ENCODE assay signal across 1 cellular context in the genomic region with DNA sequence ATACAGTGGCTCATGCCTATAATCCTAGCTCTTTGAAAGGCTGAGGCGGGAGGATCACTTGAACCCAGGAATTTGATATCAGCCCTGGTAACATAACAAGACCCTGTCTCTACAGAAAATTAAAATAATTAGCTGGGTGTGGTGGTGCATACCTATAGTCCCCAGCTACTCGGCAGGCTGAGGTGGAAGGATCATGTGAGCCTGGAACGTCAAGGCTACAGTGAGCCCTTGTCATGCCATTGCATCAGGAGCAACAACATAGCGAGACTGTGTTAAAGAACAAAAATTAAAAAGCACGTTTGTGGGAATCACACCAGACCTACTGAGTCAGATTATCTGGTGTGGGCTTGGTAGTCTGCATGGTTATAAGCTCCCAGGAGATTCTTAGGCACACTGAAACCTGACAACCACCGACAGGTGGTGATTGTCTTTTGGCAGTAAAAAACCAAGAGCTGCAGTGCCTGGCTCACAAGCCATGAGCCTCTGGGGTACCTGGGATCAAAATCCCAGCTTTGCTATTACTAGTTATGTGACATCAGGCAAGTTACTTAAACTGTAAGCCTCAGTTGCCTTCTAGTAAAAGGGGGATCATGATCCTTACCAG.
TF ChIP-seq lines count a peak whose summit lies in the region.

No MANE protein-coding gene starts in this region.

TF ChIP-seq in H1, 55 proteins besides CTCF, POLR2A, EP300 and RAD21:
- no peak for TF ChIP-seq SP2 (IDR thresholded peaks at IDR 0.05; ENCODE audit: low read length)
- no peak for TF ChIP-seq FOSL1 (IDR thresholded peaks at IDR 0.05; ENCODE audit: insufficient read depth, low read depth, low read length)
- no peak for TF ChIP-seq BCL11A (IDR thresholded peaks at IDR 0.05; ENCODE audit: low read depth in 2 of 2, low read length in 2 of 2)
- no peak for TF ChIP-seq YY1 (IDR thresholded peaks at IDR 0.05; ENCODE audit: low read depth, low read length)
- no peak for TF ChIP-seq MAFK (IDR thresholded peaks at IDR 0.05; ENCODE audit: low read depth, low read length)
- TF ChIP-seq NANOG (IDR thresholded peaks at IDR 0.05; ENCODE audit: insufficient read depth, low read depth, low read length, poor library complexity, severe bottlenecking): no peak
- no peak for TF ChIP-seq ZNF274 (IDR thresholded peaks at IDR 0.05; ENCODE audit: borderline replicate concordance, extremely low read depth, low read length)
